ENCODE assay signal across 7 cellular contexts in genomic region chr5:75053286-75054109, GRCh38. TPM values are rescaled to one million over a fixed set of nuclear protein-coding genes. Genes with fewer than 3 reads are reported as not detected.
DNase-seq lines count a peak whose midpoint lies in the region; ATAC-seq, FAIRE-seq and TF ChIP-seq lines count a peak whose summit lies in the region.

No MANE protein-coding gene starts in this region.

- FAIRE-seq in GM12892 (lab: Jason Lieb, UNC), result peak; percentile 60

- H3K36me3 Mint-ChIP-seq in activated CD8-positive, alpha-beta memory T cell treated with anti-CD3 and anti-CD28 coated beads, Interleukin-2, amount 10 ng/mL, durations not matched to agents 7 days and 5 days, result no peaks in the 10 kb centered on the region

- H3K9me3 Mint-ChIP-seq in activated CD8-positive, alpha-beta memory T cell treated with anti-CD3 and anti-CD28 coated beads, Interleukin-2, amount 10 ng/mL, durations not matched to agents 7 days and 5 days (ENCODE audit: low read depth), result no peaks in the 10 kb centered on the region

- no peaks in the 10 kb centered on the region for H3K36me3 ChIP-seq in mesodermal cell (ENCODE audit: control insufficient read depth, insufficient read depth, low read length)

- no peaks in the 10 kb centered on the region for H3K9me3 ChIP-seq in mesodermal cell (ENCODE audit: control insufficient read depth, low read length)

- peaks cover 56% of the 10 kb centered on the region for H3K4me1 Mint-ChIP-seq in activated CD8-positive, alpha-beta memory T cell treated with anti-CD3 and anti-CD28 coated beads, Interleukin-2, amount 10 ng/mL, durations not matched to agents 7 days and 5 days

- DNase-seq in GM12892 (ENCODE audit: insufficient read length), result peak; percentile 32
- peak; percentile 81 for DNase-seq in M059J (ENCODE audit: low read depth)
- peak; percentile 58 for DNase-seq in activated CD8-positive, alpha-beta memory T cell treated with anti-CD3 and anti-CD28 coated beads, Interleukin-2, amount 10 ng/mL, durations not matched to agents 7 days and 5 days
- DNase-seq in epidermal melanocyte (ENCODE audit: insufficient read length, low spot score), result peak; percentile 35
- peak; percentile 25 for DNase-seq in stimulated activated CD8-positive, alpha-beta memory T cell treated with anti-CD3 and anti-CD28 coated beads, Interleukin-4, amount 100 ng/mL, for 24 hours (ENCODE audit: low read depth)
- no peak for DNase-seq in NCI-H1436 treated with DMSO at 0.1 percent for 48 hours (lab: John Stamatoyannopoulos, UW)

- H3K4me3 ChIP-seq in mesodermal cell (ENCODE audit: extremely low read depth, insufficient read depth, low read length, poor library complexity, severe bottlenecking), result peak overlapping the region; percentile 73

- WGBS in mesodermal cell (ENCODE audit: insufficient coverage in 2 of 2), 2 experiments, result 0% methylated on average over 89 to 93 of the region's 96 CpGs

- no peak for TF ChIP-seq POLR2A in GM12892 (IDR thresholded peaks at IDR 0.05; ENCODE audit: low read depth, low read length)

- H3K4me3 Mint-ChIP-seq in activated CD8-positive, alpha-beta memory T cell treated with anti-CD3 and anti-CD28 coated beads, Interleukin-2, amount 10 ng/mL, durations not matched to agents 7 days and 5 days, result peak overlapping the region; percentile 78

- peak; percentile 50 for ATAC-seq in activated CD8-positive, alpha-beta memory T cell treated with anti-CD3 and anti-CD28 coated beads, Interleukin-2, amount 10 ng/mL, durations not matched to agents 7 days and 5 days

- H3K4me1 ChIP-seq in mesodermal cell (ENCODE audit: control insufficient read depth, insufficient read depth, low read length, poor library complexity, severe bottlenecking), result peaks cover 48% of the 10 kb centered on the region

- peaks cover 44% of the 10 kb centered on the region for H3K27me3 Mint-ChIP-seq in activated CD8-positive, alpha-beta memory T cell treated with anti-CD3 and anti-CD28 coated beads, Interleukin-2, amount 10 ng/mL, durations not matched to agents 7 days and 5 days

- peak overlapping the region; percentile 87 for H3K27ac ChIP-seq in mesodermal cell (ENCODE audit: low read depth, low read length, severe bottlenecking)

- peak overlapping the region; percentile 44 for H3K27ac Mint-ChIP-seq in activated CD8-positive, alpha-beta memory T cell treated with anti-CD3 and anti-CD28 coated beads, Interleukin-2, amount 10 ng/mL, durations not matched to agents 7 days and 5 days

- CTCF ChIA-PET in activated CD8-positive, alpha-beta memory T cell treated with anti-CD3 and anti-CD28 coated beads, Interleukin-2, amount 10 ng/mL, durations not matched to agents 7 days and 5 days (lab: Charles Lee), result interaction anchor here (0.9 to 3.4 kb wide), 4 partner anchors 11 to 183 kb away, joined by 3 to 21 read pairs (median 4); partner anchors contain the start of gene ANKRD31

RNA-seq across cellular contexts. Expression of gene GCNT4, which starts 1.1 kb away (rescaled TPM):
- polyA plus RNA-seq in GM12892 (2012; ENCODE audit: missing spikeins), result 0.11 TPM
- total RNA-seq in M059J (2014; rRNA removed; shearing (Covaris generic)), result 0.79 and 1.2 TPM in 2 replicates
- total RNA-seq in activated CD8-positive, alpha-beta memory T cell treated with anti-CD3 and anti-CD28 coated beads, Interleukin-2, amount 10 ng/mL, durations not matched to agents 7 days and 5 days, result under 1 TPM; 0.07 to 0.41 TPM
- polyA plus RNA-seq in mesodermal cell (2013, experiment 1 of 2), result 2.9 TPM
- polyA plus RNA-seq in mesodermal cell (2013, experiment 2 of 2), result 2.3 TPM
